24 cellular contexts compared by ENCODE assay signal in genomic region chr4:36772154-36772516, GRCh38.
A peak's percentile ranks its signal among the peaks of the same experiment; 100 is the strongest.
DNase-seq lines count a peak whose midpoint lies in the region; ATAC-seq and TF ChIP-seq lines count a peak whose summit lies in the region.
"Had no signal": no experiment of that assay in that cellular context is flagged by ENCODE, and none has a peak within 500 bp of the region (broad histone marks: within the 10 kb centered on the region; RNA-seq: fewer than 3 reads in every experiment).

No MANE protein-coding gene starts in this region.

- no peak for DNase-seq in GOT3 (lab: John Stamatoyannopoulos, UW)
- no peak for DNase-seq in DMS79 (lab: John Stamatoyannopoulos, UW)
- DNase-seq in GM23248, result no peak
- no peak for DNase-seq in coronary artery (ENCODE audit: low spot score)
- DNase-seq: activated naive CD4-positive, alpha-beta T cell treated with anti-CD3 and anti-CD28 coated beads, Interleukin-2, amount 10 ng/mL, durations not matched to agents 7 days and 5 days; amniotic stem cell; brain microvascular endothelial cell; CD4-positive, alpha-beta memory T cell; EL; left ventricle myocardium superior; NCI-H1105; NCI-H187 treated with DMSO at 0.1 percent for 48 hours; NCI-H748 treated with DMSO at 0.1 percent for 48 hours; sigmoid colon; SJCRH30; stimulated activated CD4-positive, alpha-beta T cell treated with anti-CD3 and anti-CD28 coated beads, Interleukin-4, amount 100 ng/mL, for 4 hours; substantia nigra; upper lobe of left lung had no signal

- H3K4me1 ChIP-seq in GM23248 (ENCODE audit: insufficient read depth), result no peaks in the 10 kb centered on the region
- H3K4me1 ChIP-seq: A549, sigmoid colon, SJCRH30, upper lobe of left lung had no signal

- no peaks in the 10 kb centered on the region for H3K79me2 ChIP-seq in GM23248 (ENCODE audit: insufficient read depth)

- H3K27me3 ChIP-seq in GM23248 (replicated peaks; ENCODE audit: insufficient read depth), result no peaks in the 10 kb centered on the region
- H3K27me3 ChIP-seq: brain microvascular endothelial cell, sigmoid colon, SJCRH30, upper lobe of left lung had no signal

- H3K27ac ChIP-seq in GM23248 (no peak overlapping the region), coronary artery (no peak overlapping the region)
- H3K27ac ChIP-seq: A549, brain microvascular endothelial cell, sigmoid colon, SJCRH30, upper lobe of left lung had no signal

- no peaks in the 10 kb centered on the region for H3K9me2 ChIP-seq in GM23248 (ENCODE audit: insufficient read depth)

- H3K4me3 ChIP-seq in GM23248, result no peak overlapping the region
- no peak overlapping the region for H3K4me3 ChIP-seq in coronary artery
- H3K4me3 ChIP-seq: A549, sigmoid colon, SJCRH30, upper lobe of left lung had no signal

- no peak overlapping the region for H3K4me2 ChIP-seq in GM23248 (ENCODE audit: unreplicated experiment)
- H3K4me2 ChIP-seq: A549 had no signal

- no peak for TF ChIP-seq CTCF in coronary artery (IDR thresholded peaks at IDR 0.05)

- no peaks in the 10 kb centered on the region for H3K9me3 ChIP-seq in GM23248 (ENCODE audit: low read depth)
- H3K9me3 ChIP-seq: A549, sigmoid colon, SJCRH30, upper lobe of left lung had no signal

- ATAC-seq in GM18498 (IDR thresholded peaks at IDR 0.05; ENCODE audit: unreplicated experiment), result peak; percentile 47
- peak; percentile 48 for ATAC-seq in GM19035 (IDR thresholded peaks at IDR 0.05; ENCODE audit: unreplicated experiment)
- ATAC-seq in GM21717 (IDR thresholded peaks at IDR 0.05; ENCODE audit: unreplicated experiment), result peak; percentile 62
- peak; percentile 21 for ATAC-seq in HG03175 (IDR thresholded peaks at IDR 0.05; ENCODE audit: unreplicated experiment)
- ATAC-seq: A549, left ventricle myocardium superior, WTC11 had no signal

- in situ Hi-C loops in GM23248 (cut with MboI), result no loop called here

- H3K36me3 ChIP-seq in GM23248 (ENCODE audit: low read depth), result no peaks in the 10 kb centered on the region
- H3K36me3 ChIP-seq: brain microvascular endothelial cell, sigmoid colon, SJCRH30, upper lobe of left lung had no signal

- H3K9ac ChIP-seq in GM23248, result no peak overlapping the region

- no peak overlapping the region for H2AFZ ChIP-seq in GM23248

- H4K20me1 ChIP-seq in GM23248 (ENCODE audit: insufficient read depth), result no peaks in the 10 kb centered on the region

- no peaks in the 10 kb centered on the region for H3F3A ChIP-seq in GM23248 (ENCODE audit: insufficient read depth)
